1 cellular context compared by ENCODE assay signal in genomic region chr4:96170198-96170597, GRCh38.
TF ChIP-seq lines count a peak whose summit lies in the region.

No MANE protein-coding gene starts in this region.

TF ChIP-seq in GM23338, 12 proteins besides CTCF, POLR2A, EP300 and RAD21:
- TF ChIP-seq ZNF114 (CRISPR knock-in tag; IDR thresholded peaks at IDR 0.05), result no peak
- no peak for TF ChIP-seq NANOG (IDR thresholded peaks at IDR 0.05; ENCODE audit: borderline replicate concordance)
- TF ChIP-seq, protein P1, sequence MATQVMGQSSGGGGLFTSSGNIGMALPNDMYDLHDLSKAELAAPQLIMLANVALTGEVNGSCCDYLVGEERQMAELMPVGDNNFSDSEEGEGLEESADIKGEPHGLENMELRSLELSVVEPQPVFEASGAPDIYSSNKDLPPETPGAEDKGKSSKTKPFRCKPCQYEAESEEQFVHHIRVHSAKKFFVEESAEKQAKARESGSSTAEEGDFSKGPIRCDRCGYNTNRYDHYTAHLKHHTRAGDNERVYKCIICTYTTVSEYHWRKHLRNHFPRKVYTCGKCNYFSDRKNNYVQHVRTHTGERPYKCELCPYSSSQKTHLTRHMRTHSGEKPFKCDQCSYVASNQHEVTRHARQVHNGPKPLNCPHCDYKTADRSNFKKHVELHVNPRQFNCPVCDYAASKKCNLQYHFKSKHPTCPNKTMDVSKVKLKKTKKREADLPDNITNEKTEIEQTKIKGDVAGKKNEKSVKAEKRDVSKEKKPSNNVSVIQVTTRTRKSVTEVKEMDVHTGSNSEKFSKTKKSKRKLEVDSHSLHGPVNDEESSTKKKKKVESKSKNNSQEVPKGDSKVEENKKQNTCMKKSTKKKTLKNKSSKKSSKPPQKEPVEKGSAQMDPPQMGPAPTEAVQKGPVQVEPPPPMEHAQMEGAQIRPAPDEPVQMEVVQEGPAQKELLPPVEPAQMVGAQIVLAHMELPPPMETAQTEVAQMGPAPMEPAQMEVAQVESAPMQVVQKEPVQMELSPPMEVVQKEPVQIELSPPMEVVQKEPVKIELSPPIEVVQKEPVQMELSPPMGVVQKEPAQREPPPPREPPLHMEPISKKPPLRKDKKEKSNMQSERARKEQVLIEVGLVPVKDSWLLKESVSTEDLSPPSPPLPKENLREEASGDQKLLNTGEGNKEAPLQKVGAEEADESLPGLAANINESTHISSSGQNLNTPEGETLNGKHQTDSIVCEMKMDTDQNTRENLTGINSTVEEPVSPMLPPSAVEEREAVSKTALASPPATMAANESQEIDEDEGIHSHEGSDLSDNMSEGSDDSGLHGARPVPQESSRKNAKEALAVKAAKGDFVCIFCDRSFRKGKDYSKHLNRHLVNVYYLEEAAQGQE (IDR thresholded peaks at IDR 0.05; ENCODE audit: unreplicated experiment), result no peak
- TF ChIP-seq POLR2AphosphoS5 (IDR thresholded peaks at IDR 0.05; ENCODE audit: low read depth), result no peak
- no peak for TF ChIP-seq JUNB (IDR thresholded peaks at IDR 0.05; ENCODE audit: unreplicated experiment)
- TF ChIP-seq CREB1 (CRISPR knock-in tag; IDR thresholded peaks at IDR 0.05; ENCODE audit: low read depth), result no peak
- TF ChIP-seq STAT1 (IDR thresholded peaks at IDR 0.05; ENCODE audit: unreplicated experiment), result no peak
- no peak for TF ChIP-seq ZNF331 (CRISPR knock-in tag; IDR thresholded peaks at IDR 0.05; ENCODE audit: low read depth)
- no peak for TF ChIP-seq EZH2phosphoT487 (IDR thresholded peaks at IDR 0.05; ENCODE audit: unreplicated experiment)
- no peak for TF ChIP-seq ZNF462 (CRISPR knock-in tag; IDR thresholded peaks at IDR 0.05)
- TF ChIP-seq EZH2 (IDR thresholded peaks at IDR 0.05; ENCODE audit: low read depth, unreplicated experiment), result no peak
- TF ChIP-seq, protein P2, sequence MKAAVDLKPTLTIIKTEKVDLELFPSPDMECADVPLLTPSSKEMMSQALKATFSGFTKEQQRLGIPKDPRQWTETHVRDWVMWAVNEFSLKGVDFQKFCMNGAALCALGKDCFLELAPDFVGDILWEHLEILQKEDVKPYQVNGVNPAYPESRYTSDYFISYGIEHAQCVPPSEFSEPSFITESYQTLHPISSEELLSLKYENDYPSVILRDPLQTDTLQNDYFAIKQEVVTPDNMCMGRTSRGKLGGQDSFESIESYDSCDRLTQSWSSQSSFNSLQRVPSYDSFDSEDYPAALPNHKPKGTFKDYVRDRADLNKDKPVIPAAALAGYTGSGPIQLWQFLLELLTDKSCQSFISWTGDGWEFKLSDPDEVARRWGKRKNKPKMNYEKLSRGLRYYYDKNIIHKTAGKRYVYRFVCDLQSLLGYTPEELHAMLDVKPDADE (IDR thresholded peaks at IDR 0.05), result no peak
